In the genomic region with DNA sequence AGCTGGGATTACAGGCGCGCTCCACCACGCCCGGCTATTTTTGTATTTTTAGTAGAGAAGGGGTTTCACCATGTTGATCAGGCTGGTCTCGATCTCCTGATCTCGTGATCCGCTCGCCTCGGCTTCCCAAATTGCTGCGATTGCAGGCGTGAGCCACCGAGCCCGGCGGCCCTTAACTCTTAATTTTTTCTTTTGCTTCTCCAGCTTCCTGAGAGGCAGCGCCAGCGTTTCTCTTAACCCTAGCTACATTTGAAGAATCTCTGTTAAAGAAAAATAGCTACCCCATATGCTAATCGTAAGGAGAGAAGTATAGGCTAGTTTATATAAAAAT, we compare ENCODE assay signal across 8 cellular contexts. TPM values are rescaled to one million over a fixed set of nuclear protein-coding genes. Genes with fewer than 3 reads are reported as not detected.
A peak's percentile ranks its signal among the peaks of the same experiment; 100 is the strongest.
DNase-seq lines count a peak whose midpoint lies in the region; ATAC-seq and TF ChIP-seq lines count a peak whose summit lies in the region.

No MANE protein-coding gene starts in this region.

- POLR2A ChIA-PET in GM10248 (lab: Yijun Ruan, JAX): no interaction called here

- peak overlapping the region; percentile 83 to 92 (median 86) for H3K27ac ChIP-seq in upper lobe of left lung

- CTCF ChIA-PET in activated naive CD4-positive, alpha-beta T cell treated with anti-CD3 and anti-CD28 coated beads for 36 hours (lab: Charles Lee): interaction anchor here (0.6 to 1.5 kb wide), 4 partner anchors 10 to 348 kb away, joined by 3 read pairs; no protein-coding TSS in a partner anchor
- CTCF ChIA-PET in GM10248 (lab: Yijun Ruan, JAX): no interaction called here

- H3K36me3 ChIP-seq in upper lobe of left lung: no peaks in the 10 kb centered on the region

- H3K4me3 Mint-ChIP-seq in activated naive CD4-positive, alpha-beta T cell treated with anti-CD3 and anti-CD28 coated beads for 36 hours: peak overlapping the region; percentile 93
- H3K4me3 Mint-ChIP-seq in activated naive CD8-positive, alpha-beta T cell treated with anti-CD3 and anti-CD28 coated beads, Interleukin-2, amount 50 U/mL, for 24 hours: peak overlapping the region; percentile 87

- 56 to 75% methylated on average over 17 of the region's 17 CpGs for WGBS in lower leg skin, 2 donors
- WGBS in upper lobe of left lung, 2 donors: 60 to 66% methylated on average over 17 of the region's 17 CpGs

- no peak for DNase-seq in activated naive CD4-positive, alpha-beta T cell treated with anti-CD3 and anti-CD28 coated beads for 36 hours
- no peak for DNase-seq in activated naive CD4-positive, alpha-beta T cell (lab: John Stamatoyannopoulos, UW)
- DNase-seq in activated naive CD8-positive, alpha-beta T cell treated with anti-CD3 and anti-CD28 coated beads, Interleukin-2, amount 50 U/mL, for 24 hours: no peak
- no peak for DNase-seq in lower leg skin (ENCODE audit: low spot score in 2 of 2)
- DNase-seq in upper lobe of left lung: no peak
- no peak for DNase-seq in NCI-H82 treated with DMSO at 0.1 percent for 48 hours (lab: John Stamatoyannopoulos, UW; ENCODE audit: unreplicated experiment)
- no peak for DNase-seq in GM10248 (ENCODE audit: extremely low spot score)
- DNase-seq in HUDEP-2 (lab: John Stamatoyannopoulos, UW; ENCODE audit: unreplicated experiment in 76 of 76): no peak

- H3K4me1 Mint-ChIP-seq in activated naive CD4-positive, alpha-beta T cell treated with anti-CD3 and anti-CD28 coated beads for 36 hours (ENCODE audit: low read depth): peaks cover 19% of the 10 kb centered on the region
- H3K4me1 Mint-ChIP-seq in activated naive CD8-positive, alpha-beta T cell treated with anti-CD3 and anti-CD28 coated beads, Interleukin-2, amount 50 U/mL, for 24 hours: peaks cover 21% of the 10 kb centered on the region

- H3K27me3 ChIP-seq in upper lobe of left lung: no peaks in the 10 kb centered on the region

- peak overlapping the region; percentile 30 for H3K27ac Mint-ChIP-seq in activated naive CD4-positive, alpha-beta T cell treated with anti-CD3 and anti-CD28 coated beads for 36 hours
- H3K27ac Mint-ChIP-seq in activated naive CD8-positive, alpha-beta T cell treated with anti-CD3 and anti-CD28 coated beads, Interleukin-2, amount 50 U/mL, for 24 hours: peak overlapping the region; percentile 49

- H3K4me1 ChIP-seq in upper lobe of left lung: peaks cover 0 to 12% (median 12%) of the 10 kb centered on the region in 4 donors

- no peaks in the 10 kb centered on the region for H3K9me3 Mint-ChIP-seq in activated naive CD4-positive, alpha-beta T cell treated with anti-CD3 and anti-CD28 coated beads for 36 hours
- no peaks in the 10 kb centered on the region for H3K9me3 Mint-ChIP-seq in activated naive CD8-positive, alpha-beta T cell treated with anti-CD3 and anti-CD28 coated beads, Interleukin-2, amount 50 U/mL, for 24 hours

- H3K27me3 Mint-ChIP-seq in activated naive CD4-positive, alpha-beta T cell treated with anti-CD3 and anti-CD28 coated beads for 36 hours (ENCODE audit: low read depth): no peaks in the 10 kb centered on the region
- H3K27me3 Mint-ChIP-seq in activated naive CD8-positive, alpha-beta T cell treated with anti-CD3 and anti-CD28 coated beads, Interleukin-2, amount 50 U/mL, for 24 hours: no peaks in the 10 kb centered on the region

- no peaks in the 10 kb centered on the region for H3K9me3 ChIP-seq in upper lobe of left lung

- TF ChIP-seq EP300 in upper lobe of left lung (IDR thresholded peaks at IDR 0.05): no peak

- TF ChIP-seq POLR2A in lower leg skin (IDR thresholded peaks at IDR 0.05) (no peak), upper lobe of left lung (IDR thresholded peaks at IDR 0.05) (no peak)

- intact Hi-C loops in activated naive CD4-positive, alpha-beta T cell treated with anti-CD3 and anti-CD28 coated beads for 36 hours (cut with micrococcal nuclease): loop anchor here (1.0 to 10.0 kb wide), 6 partner anchors 77 to 499 kb away; a partner anchor contains a TSS
- intact Hi-C loops in lower leg skin (cut with DNase I; ENCODE audit: low total_unique reads): no loop called here

- peak overlapping the region; percentile 64 for H3K4me3 ChIP-seq in lower leg skin (ENCODE audit: low read depth, poor library complexity, severe bottlenecking)
- peak overlapping the region; percentile 73 to 95 (median 84) for H3K4me3 ChIP-seq in upper lobe of left lung

- TF ChIP-seq CTCF in lower leg skin (IDR thresholded peaks at IDR 0.05) (no peak), upper lobe of left lung (IDR thresholded peaks at IDR 0.05) (no peak), GM10248 (IDR thresholded peaks at IDR 0.05; ENCODE audit: control extremely low read depth, extremely low read depth, low read depth, missing control alignments) (no peak)

- H3K36me3 Mint-ChIP-seq in activated naive CD4-positive, alpha-beta T cell treated with anti-CD3 and anti-CD28 coated beads for 36 hours (ENCODE audit: low read depth): peaks cover 2% of the 10 kb centered on the region
- no peaks in the 10 kb centered on the region for H3K36me3 Mint-ChIP-seq in activated naive CD8-positive, alpha-beta T cell treated with anti-CD3 and anti-CD28 coated beads, Interleukin-2, amount 50 U/mL, for 24 hours (ENCODE audit: low read depth)

- no peak for ATAC-seq in activated naive CD8-positive, alpha-beta T cell treated with anti-CD3 and anti-CD28 coated beads, Interleukin-2, amount 50 U/mL, for 24 hours
- no peak for ATAC-seq in upper lobe of left lung (ENCODE audit: low FRiP score in 2 of 2)

RNA-seq across cellular contexts. Expression of a gene that starts 0.5 kb away (rescaled TPM):
- total RNA-seq in activated naive CD4-positive, alpha-beta T cell treated with anti-CD3 and anti-CD28 coated beads for 36 hours: 10 to 100 TPM in 1 of 2 experiments, 1 to 10 TPM in 1; 9.5 to 10.0 TPM
- 10 to 100 TPM; 19.2 to 33.7 (median 21.9) TPM for total RNA-seq in lower leg skin
- total RNA-seq in upper lobe of left lung: 10 to 100 TPM; 11.8 to 75.4 (median 18.6) TPM
